Comparison of ENCODE assay signal across 20 cellular contexts in genomic region chr5:59473611-59474010, GRCh38.
DNase-seq lines count a peak whose midpoint lies in the region; ATAC-seq, FAIRE-seq and TF ChIP-seq lines count a peak whose summit lies in the region.
"Had no signal": no experiment of that assay in that cellular context is flagged by ENCODE, and none has a peak within 500 bp of the region (broad histone marks: within the 10 kb centered on the region; RNA-seq: fewer than 3 reads in every experiment).

No MANE protein-coding gene starts in this region.

- H4K20me1 ChIP-seq in astrocyte (ENCODE audit: insufficient read depth, low read length), result no peaks in the 10 kb centered on the region
- H4K20me1 ChIP-seq: BLaER1 had no signal

- no peak overlapping the region for H2AFZ ChIP-seq in astrocyte (ENCODE audit: low read depth, low read length)

- no peak overlapping the region for H3K4me2 ChIP-seq in astrocyte (ENCODE audit: low read length)
- H3K4me2 ChIP-seq: BLaER1 had no signal

- H3K9me3 Mint-ChIP-seq in astrocyte (ENCODE audit: unreplicated experiment), result no peaks in the 10 kb centered on the region
- H3K9me3 Mint-ChIP-seq: H9, HFFc6 had no signal

- no peaks in the 10 kb centered on the region for H3K79me2 ChIP-seq in astrocyte (ENCODE audit: insufficient read depth, low read length)

- no peaks in the 10 kb centered on the region for H3K36me3 ChIP-seq in astrocyte (ENCODE audit: insufficient read depth, low read length)
- H3K36me3 ChIP-seq: BLaER1 had no signal

- no peaks in the 10 kb centered on the region for H3K4me1 ChIP-seq in astrocyte (ENCODE audit: insufficient read depth, low read length)
- H3K4me1 ChIP-seq: BLaER1, Caco-2 had no signal

- H3K27me3 Mint-ChIP-seq in astrocyte (ENCODE audit: low read depth, unreplicated experiment), result no peaks in the 10 kb centered on the region
- H3K27me3 Mint-ChIP-seq: CD8-positive, alpha-beta memory T cell had no signal

- H3K4me3 ChIP-seq in astrocyte (ENCODE audit: insufficient read depth, low read depth, low read length), result no peak overlapping the region
- H3K4me3 ChIP-seq: BLaER1, GM12878 had no signal

- no peaks in the 10 kb centered on the region for H3K36me3 Mint-ChIP-seq in astrocyte (ENCODE audit: low read depth, unreplicated experiment)
- H3K36me3 Mint-ChIP-seq: CD8-positive, alpha-beta memory T cell had no signal

- DNase-seq in NCI-H82 (lab: John Stamatoyannopoulos, UW), result peak; percentile 18
- no peak for DNase-seq in NCI-H82 treated with DMSO at 0.1 percent for 48 hours (lab: John Stamatoyannopoulos, UW; ENCODE audit: unreplicated experiment)
- DNase-seq in astrocyte (ENCODE audit: low read depth), result peak; percentile 10
- DNase-seq in HPDE6-E6E7 (ENCODE audit: extremely low spot score), result no peak
- DNase-seq: AML-193; Caco-2; CD8-positive, alpha-beta memory T cell; DMS53; GOT3; H9; HFFc6; IMR-90; KBM-7 had no signal

- ATAC-seq in HG02884 (IDR thresholded peaks at IDR 0.05; ENCODE audit: unreplicated experiment) (no peak), GM21528 (IDR thresholded peaks at IDR 0.05; ENCODE audit: low FRiP score, unreplicated experiment) (no peak), GM21360 (IDR thresholded peaks at IDR 0.05; ENCODE audit: unreplicated experiment) (no peak)
- ATAC-seq: GM12878 had no signal

- no peaks in the 10 kb centered on the region for H3K9me3 ChIP-seq in astrocyte (ENCODE audit: insufficient read depth, low read depth, low read length)
- H3K9me3 ChIP-seq: BLaER1, Caco-2 had no signal

- no peak overlapping the region for H3K9ac ChIP-seq in astrocyte (ENCODE audit: low read length)
- H3K9ac ChIP-seq: BLaER1 had no signal

- H3K4me3 Mint-ChIP-seq in astrocyte (ENCODE audit: unreplicated experiment), result no peak overlapping the region
- H3K4me3 Mint-ChIP-seq: CD8-positive, alpha-beta memory T cell; H9; HFFc6 had no signal

- H3K27ac Mint-ChIP-seq in astrocyte (ENCODE audit: unreplicated experiment), result no peak overlapping the region
- H3K27ac Mint-ChIP-seq: CD8-positive, alpha-beta memory T cell; H9; HFFc6 had no signal

- FAIRE-seq in astrocyte (lab: Jason Lieb, UNC), result no peak
- peak; percentile 49 for FAIRE-seq in islet of Langerhans (lab: Jason Lieb, UNC)
- FAIRE-seq: GM12878 had no signal

- no peaks in the 10 kb centered on the region for H3K4me1 Mint-ChIP-seq in astrocyte (ENCODE audit: low read depth, unreplicated experiment)
- H3K4me1 Mint-ChIP-seq: CD8-positive, alpha-beta memory T cell had no signal

- TF ChIP-seq CTCF in astrocyte (IDR thresholded peaks at IDR 0.05; ENCODE audit: insufficient read depth, low read depth, low read length), result no peak

- no peaks in the 10 kb centered on the region for H3K27me3 ChIP-seq in astrocyte (ENCODE audit: insufficient read depth, low read length)
- H3K27me3 ChIP-seq: BLaER1 had no signal

- no peak overlapping the region for H3K27ac ChIP-seq in astrocyte (ENCODE audit: low read depth, low read length)
- H3K27ac ChIP-seq: 22Rv1, BLaER1 had no signal

Comparison
In these comparisons a context has a peak if more than half of its experiments do, and no peak if none do; other contexts are left out.
1. DNase-seq: peak in NCI-H82 (single experiment) and astrocyte (single experiment); none in NCI-H82 treated with DMSO at 0.1 percent for 48 hours (single experiment) and HPDE6-E6E7 (single experiment).